Comparison of ENCODE assay signal across 8 cellular contexts in genomic region chr15:43105778-43106485, GRCh38. TPM values are rescaled to one million over a fixed set of nuclear protein-coding genes. Genes with fewer than 3 reads are reported as not detected.
A peak's percentile ranks its signal among the peaks of the same experiment; 100 is the strongest.
DNase-seq lines count a peak whose midpoint lies in the region; ATAC-seq and TF ChIP-seq lines count a peak whose summit lies in the region.

UBR1 (minus strand) TSS chr15:43106038; CDS start chr15:43106022, 16 bp downstream.

- ATAC-seq in CD8-positive, alpha-beta T cell = peak; percentile 84
- ATAC-seq in GM19468 (IDR thresholded peaks at IDR 0.05; ENCODE audit: extremely low read depth, unreplicated experiment) = peak; percentile 55
- ATAC-seq in effector memory CD8-positive, alpha-beta T cell (replicated peaks) = peak; percentile 90

- peak; percentile 71 to 91 (median 84) for DNase-seq in CD8-positive, alpha-beta T cell
- peak; percentile 91 for DNase-seq in HT-29 (ENCODE audit: low spot score)
- peak; percentile 89 for DNase-seq in NOMO-1 treated with DMSO at 0.1 percent for 48 hours (lab: John Stamatoyannopoulos, UW; ENCODE audit: unreplicated experiment)
- DNase-seq in activated CD8-positive, alpha-beta memory T cell treated with anti-CD3 and anti-CD28 coated beads for 4 hours (ENCODE audit: low read depth in 2 of 2) = peak; percentile 78 to 87
- DNase-seq in effector memory CD8-positive, alpha-beta T cell = peak; percentile 82 to 84 (median 83)
- peak; percentile 95 to 96 for DNase-seq in lung microvascular endothelial cell (ENCODE audit: low read depth in 2 of 2)
- DNase-seq in stimulated activated CD4-positive, alpha-beta T cell treated with anti-CD3 and anti-CD28 coated beads, TNF-alpha, amount 100 ng/mL, for 48 hours (ENCODE audit: low read depth in 3 of 3) = peak; percentile 71 to 85 (median 83)

- intact Hi-C loops in CD8-positive, alpha-beta T cell (cut with DNase I, micrococcal nuclease) = loop anchor here (1.0 to 10.0 kb wide), 8 partner anchors 17 to 829 kb away; partner anchors contain the start of genes CCNDBP1 (in 2 of the 2), TMEM62 (in 2 of the 2), LCMT2 (in 1 of the 2) and STARD9 (in 1 of the 2)

- no peak for TF ChIP-seq CTCF in CD8-positive, alpha-beta T cell (IDR thresholded peaks at IDR 0.05)

- H3K4me3 ChIP-seq in CD8-positive, alpha-beta T cell (ENCODE audit: low read depth, low read length) = peak within 1 kb of the TSS; percentile 72

- H3K9me3 ChIP-seq in CD8-positive, alpha-beta T cell (ENCODE audit: low read length) = no peaks in the 10 kb centered on the region

- peaks cover 48% of the 10 kb centered on the region for H3K4me1 Mint-ChIP-seq in CD8-positive, alpha-beta T cell (ENCODE audit: low read depth)
- H3K4me1 Mint-ChIP-seq in effector memory CD8-positive, alpha-beta T cell (ENCODE audit: low read depth in 2 of 2) = peaks cover 32 to 46% of the 10 kb centered on the region in 2 donors

- H3K27ac Mint-ChIP-seq in CD8-positive, alpha-beta T cell = peak within 1 kb of the TSS; percentile 99
- peak within 1 kb of the TSS; percentile 99 for H3K27ac Mint-ChIP-seq in effector memory CD8-positive, alpha-beta T cell

- H3K4me3 Mint-ChIP-seq in CD8-positive, alpha-beta T cell = peak within 1 kb of the TSS; percentile 89
- H3K4me3 Mint-ChIP-seq in effector memory CD8-positive, alpha-beta T cell = peak within 1 kb of the TSS; percentile 93 to 95

- H3K36me3 ChIP-seq in CD8-positive, alpha-beta T cell (ENCODE audit: insufficient read depth, low read length) = no peaks in the 10 kb centered on the region

- peaks cover 24% of the 10 kb centered on the region for H3K4me1 ChIP-seq in CD8-positive, alpha-beta T cell (ENCODE audit: insufficient read depth, low read length)

- peaks cover 31% of the 10 kb centered on the region for H3K36me3 Mint-ChIP-seq in CD8-positive, alpha-beta T cell
- peaks cover 18% of the 10 kb centered on the region for H3K36me3 Mint-ChIP-seq in effector memory CD8-positive, alpha-beta T cell (ENCODE audit: insufficient read depth)

- no peaks in the 10 kb centered on the region for H3K9me3 Mint-ChIP-seq in CD8-positive, alpha-beta T cell
- no peaks in the 10 kb centered on the region for H3K9me3 Mint-ChIP-seq in effector memory CD8-positive, alpha-beta T cell

- H3K27ac ChIP-seq in CD8-positive, alpha-beta T cell (ENCODE audit: low read depth, low read length) = peak within 1 kb of the TSS; percentile 87

- POLR2A ChIA-PET in CD8-positive, alpha-beta T cell (lab: Charles Lee) = interaction anchor here (0.9 to 2.1 kb wide), 7 partner anchors 17 to 1168 kb away, joined by 3 to 9 read pairs (median 4); partner anchors contain the start of gene TMEM62

- H3K27me3 ChIP-seq in CD8-positive, alpha-beta T cell (ENCODE audit: insufficient read depth, low read length) = no peaks in the 10 kb centered on the region

- H3K27me3 Mint-ChIP-seq in CD8-positive, alpha-beta T cell (ENCODE audit: low read depth) = no peaks in the 10 kb centered on the region
- H3K27me3 Mint-ChIP-seq in effector memory CD8-positive, alpha-beta T cell = peaks cover 0 to 6% of the 10 kb centered on the region in 2 donors

- CTCF ChIA-PET in CD8-positive, alpha-beta T cell (lab: Charles Lee) = interaction anchor here (1.0 to 1.3 kb wide), 3 partner anchors 9 to 80 kb away, joined by 3 read pairs; no protein-coding TSS in a partner anchor

RNA-seq across cellular contexts. Expression of gene UBR1, which starts in this region (rescaled TPM):
- 10 to 100 TPM; 53.4 to 54.3 TPM for total RNA-seq in CD8-positive, alpha-beta T cell
- total RNA-seq in HT-29 (2014; rRNA removed; shearing (Covaris generic)) = 20.2 and 23.6 TPM in 2 replicates
- 31.4 and 46.2 TPM in 2 replicates for total RNA-seq in lung microvascular endothelial cell

Comparison
In these comparisons a context has a peak if more than half of its experiments do, and no peak if none do; other contexts are left out.
1. Peak in every context shown above with its lines: DNase-seq, ATAC-seq, H3K4me3 ChIP-seq and H3K27ac ChIP-seq.